ENCODE assay signal across 8 cellular contexts in genomic region chr5:102583663-102584062, GRCh38.
DNase-seq lines count a peak whose midpoint lies in the region; ATAC-seq and TF ChIP-seq lines count a peak whose summit lies in the region.

No MANE protein-coding gene starts in this region.

- H3K36me3 Mint-ChIP-seq in activated CD4-positive, alpha-beta T cell treated with anti-CD3 and anti-CD28 coated beads, Interleukin-2, amount 10 ng/mL, durations not matched to agents 24 days and 14 days (ENCODE audit: low read depth): no peaks in the 10 kb centered on the region

- no peak overlapping the region for H3K4me3 Mint-ChIP-seq in activated CD4-positive, alpha-beta T cell treated with anti-CD3 and anti-CD28 coated beads, Interleukin-2, amount 10 ng/mL, durations not matched to agents 24 days and 14 days

- no peak overlapping the region for H3K27ac Mint-ChIP-seq in activated CD4-positive, alpha-beta T cell treated with anti-CD3 and anti-CD28 coated beads, Interleukin-2, amount 10 ng/mL, durations not matched to agents 24 days and 14 days

- H3K27me3 ChIP-seq in H7 (ENCODE audit: control insufficient read depth, insufficient read depth, low read length): no peaks in the 10 kb centered on the region

- H3K9me3 Mint-ChIP-seq in activated CD4-positive, alpha-beta T cell treated with anti-CD3 and anti-CD28 coated beads, Interleukin-2, amount 10 ng/mL, durations not matched to agents 24 days and 14 days: no peaks in the 10 kb centered on the region

- H3K4me3 ChIP-seq in H7 (ENCODE audit: insufficient read depth, low read depth, low read length): no peak overlapping the region

- peaks cover 10% of the 10 kb centered on the region for H3K27me3 Mint-ChIP-seq in activated CD4-positive, alpha-beta T cell treated with anti-CD3 and anti-CD28 coated beads, Interleukin-2, amount 10 ng/mL, durations not matched to agents 24 days and 14 days

- ATAC-seq in HG03571 (IDR thresholded peaks at IDR 0.05; ENCODE audit: unreplicated experiment): no peak

- H3K4me1 Mint-ChIP-seq in activated CD4-positive, alpha-beta T cell treated with anti-CD3 and anti-CD28 coated beads, Interleukin-2, amount 10 ng/mL, durations not matched to agents 24 days and 14 days: no peaks in the 10 kb centered on the region

- peak; percentile 56 for TF ChIP-seq CTCF in VCaP (conservative IDR thresholded peaks at IDR 0.05)

- H3K27ac ChIP-seq in VCaP: no peak overlapping the region

- intact Hi-C loops in activated CD4-positive, alpha-beta T cell treated with anti-CD3 and anti-CD28 coated beads, Interleukin-2, amount 10 ng/mL, durations not matched to agents 24 days and 14 days (cut with micrococcal nuclease): loop anchor here (1.0 to 10.0 kb wide), 4 partner anchors 209 to 641 kb away; no protein-coding TSS in a partner anchor

- DNase-seq in ELR (ENCODE audit: low read depth) (peak; percentile 49), NCI-H1105 treated with DMSO at 0.1 percent for 48 hours (lab: John Stamatoyannopoulos, UW) (peak; percentile 78), kidney tubule cell (ENCODE audit: low spot score) (peak; percentile 33), HPDE6-E6E7 (ENCODE audit: extremely low spot score) (no peak), H7 (no peak)
- DNase-seq in activated CD4-positive, alpha-beta T cell treated with anti-CD3 and anti-CD28 coated beads, Interleukin-2, amount 10 ng/mL, durations not matched to agents 24 days and 14 days: no peak

- no peaks in the 10 kb centered on the region for H3K36me3 ChIP-seq in H7 (replicated peaks; ENCODE audit: control insufficient read depth, insufficient read depth, low read length)

Comparison
In these comparisons a context has a peak if more than half of its experiments do, and no peak if none do; other contexts are left out.
1. DNase-seq: peak in ELR (single experiment), NCI-H1105 treated with DMSO at 0.1 percent for 48 hours (single experiment) and kidney tubule cell (single experiment); none in HPDE6-E6E7 (single experiment), H7 (single experiment) and activated CD4-positive, alpha-beta T cell treated with anti-CD3 and anti-CD28 coated beads, Interleukin-2, amount 10 ng/mL, durations not matched to agents 24 days and 14 days (single experiment).